In the genomic region with DNA sequence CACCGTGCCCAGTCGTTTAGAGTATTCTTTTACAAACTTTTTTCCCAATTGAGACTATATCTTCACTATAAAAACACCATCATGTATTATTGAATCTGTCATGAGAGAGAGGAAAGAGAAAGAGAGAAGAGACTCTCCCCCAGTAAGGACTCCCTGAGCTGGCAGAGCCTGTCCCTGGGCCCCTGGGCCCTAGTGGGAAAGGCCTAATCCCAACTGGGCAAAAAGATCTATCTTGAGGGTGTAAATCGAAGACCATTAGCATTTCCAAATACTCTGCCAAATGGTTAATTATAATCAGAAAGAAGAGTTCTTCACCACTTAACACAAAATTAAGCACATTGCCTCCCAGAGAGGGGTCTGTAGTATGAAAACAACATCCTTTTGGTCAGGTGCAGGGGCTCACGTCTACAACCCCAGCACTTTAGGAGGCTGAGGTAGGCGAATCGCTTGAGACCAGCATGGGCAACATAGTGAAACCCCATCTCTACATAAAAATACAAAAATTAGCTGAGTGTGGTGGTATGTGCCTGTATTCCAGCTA, we compare ENCODE assay signal across 20 cellular contexts.
"Had no signal": no experiment of that assay in that cellular context is flagged by ENCODE, and none has a peak within 500 bp of the region (broad histone marks: within the 10 kb centered on the region; RNA-seq: fewer than 3 reads in every experiment).

No MANE protein-coding gene starts in this region.

- H3K4me3 Mint-ChIP-seq: naive thymus-derived CD4-positive, alpha-beta T cell; stimulated activated naive B cell treated with anti-CD40 and anti-IgM and Interleukin-4, amounts not matched to agents 10 μg/mL and 1 μg/mL and 100 μg/mL, for 72 hours; stimulated activated naive CD8-positive, alpha-beta T cell treated with anti-CD3 and anti-CD28 coated beads, Interleukin-15, amount 100 ng/mL, for 72 hours had no signal

- H3K27me3 ChIP-seq: dorsolateral prefrontal cortex, esophagus muscularis mucosa, gastrocnemius medialis, heart right ventricle, sigmoid colon, testis, tibial nerve had no signal

- H3K4me1 ChIP-seq: esophagus muscularis mucosa, gastrocnemius medialis, heart right ventricle, sigmoid colon, testis, tibial nerve had no signal

- DNase-seq: cortex of kidney; dorsolateral prefrontal cortex; effector CD8-positive, alpha-beta T cell; gastrocnemius medialis; heart right ventricle; hypothalamus; kidney glomerular epithelial cell; naive thymus-derived CD4-positive, alpha-beta T cell; posterior cingulate gyrus; sigmoid colon; stimulated activated CD4-positive, alpha-beta T cell treated with anti-CD3 and anti-CD28 coated beads, Interleukin-2, amount 100 ng/mL, for 24 hours; stimulated activated CD4-positive, alpha-beta T cell treated with anti-CD3 and anti-CD28 coated beads, Interleukin-4, amount 100 ng/mL, for 4 hours; stimulated activated naive B cell treated with anti-CD40 and anti-IgM and Interleukin-4, amounts not matched to agents 10 μg/mL and 1 μg/mL and 100 μg/mL, for 72 hours; stimulated activated naive CD8-positive, alpha-beta T cell treated with anti-CD3 and anti-CD28 coated beads, Interleukin-15, amount 100 ng/mL, for 72 hours; testis had no signal

- H3K36me3 ChIP-seq: esophagus muscularis mucosa, gastrocnemius medialis, heart right ventricle, sigmoid colon, tibial nerve had no signal

- H3K27ac ChIP-seq: dorsolateral prefrontal cortex, epithelial cell of prostate, esophagus muscularis mucosa, gastrocnemius medialis, heart right ventricle, sigmoid colon, skin epidermis, testis, tibial nerve had no signal

- H3K4me3 ChIP-seq: dorsolateral prefrontal cortex, esophagus muscularis mucosa, gastrocnemius medialis, heart right ventricle, sigmoid colon, skin epidermis, testis, tibial nerve had no signal

- ATAC-seq: gastrocnemius medialis; heart right ventricle; naive thymus-derived CD4-positive, alpha-beta T cell; stimulated activated naive B cell treated with anti-CD40 and anti-IgM and Interleukin-4, amounts not matched to agents 10 μg/mL and 1 μg/mL and 100 μg/mL, for 72 hours; stimulated activated naive CD8-positive, alpha-beta T cell treated with anti-CD3 and anti-CD28 coated beads, Interleukin-15, amount 100 ng/mL, for 72 hours had no signal

- H3K27me3 Mint-ChIP-seq: stimulated activated naive CD8-positive, alpha-beta T cell treated with anti-CD3 and anti-CD28 coated beads, Interleukin-15, amount 100 ng/mL, for 72 hours had no signal

- H3K9me3 ChIP-seq: esophagus muscularis mucosa, gastrocnemius medialis, heart right ventricle, sigmoid colon, testis, tibial nerve had no signal

- H3K36me3 Mint-ChIP-seq: naive thymus-derived CD4-positive, alpha-beta T cell; stimulated activated naive B cell treated with anti-CD40 and anti-IgM and Interleukin-4, amounts not matched to agents 10 μg/mL and 1 μg/mL and 100 μg/mL, for 72 hours had no signal

- H3K9me3 Mint-ChIP-seq: stimulated activated naive B cell treated with anti-CD40 and anti-IgM and Interleukin-4, amounts not matched to agents 10 μg/mL and 1 μg/mL and 100 μg/mL, for 72 hours; stimulated activated naive CD8-positive, alpha-beta T cell treated with anti-CD3 and anti-CD28 coated beads, Interleukin-15, amount 100 ng/mL, for 72 hours had no signal

- H3K27ac Mint-ChIP-seq: naive thymus-derived CD4-positive, alpha-beta T cell; stimulated activated naive B cell treated with anti-CD40 and anti-IgM and Interleukin-4, amounts not matched to agents 10 μg/mL and 1 μg/mL and 100 μg/mL, for 72 hours; stimulated activated naive CD8-positive, alpha-beta T cell treated with anti-CD3 and anti-CD28 coated beads, Interleukin-15, amount 100 ng/mL, for 72 hours had no signal

- FAIRE-seq: islet of Langerhans had no signal

- H3K4me1 Mint-ChIP-seq: naive thymus-derived CD4-positive, alpha-beta T cell; stimulated activated naive B cell treated with anti-CD40 and anti-IgM and Interleukin-4, amounts not matched to agents 10 μg/mL and 1 μg/mL and 100 μg/mL, for 72 hours; stimulated activated naive CD8-positive, alpha-beta T cell treated with anti-CD3 and anti-CD28 coated beads, Interleukin-15, amount 100 ng/mL, for 72 hours had no signal
